15 cellular contexts compared by ENCODE assay signal in genomic region chr7:12757443-12757842, GRCh38.
DNase-seq lines count a peak whose midpoint lies in the region; ATAC-seq and TF ChIP-seq lines count a peak whose summit lies in the region.
"Had no signal": no experiment of that assay in that cellular context is flagged by ENCODE, and none has a peak within 500 bp of the region (broad histone marks: within the 10 kb centered on the region; RNA-seq: fewer than 3 reads in every experiment).

No MANE protein-coding gene starts in this region.

- peaks cover 8% of the 10 kb centered on the region for H3K4me1 ChIP-seq in mammary epithelial cell (ENCODE audit: insufficient read depth, low read length)
- H3K4me1 ChIP-seq: lower lobe of right lung had no signal

- WGBS in mammary epithelial cell (ENCODE audit: low coverage, missing lambda C conversion rate) = 27% methylated on average over 3 of the region's 3 CpGs

- H3K27me3 ChIP-seq in mammary epithelial cell (ENCODE audit: insufficient read depth, low read length) = no peaks in the 10 kb centered on the region

- no peaks in the 10 kb centered on the region for H3K79me2 ChIP-seq in mammary epithelial cell (ENCODE audit: insufficient read depth, low read length)

- H3K27ac ChIP-seq in mammary epithelial cell (ENCODE audit: insufficient read depth, low read depth, low read length) = no peak overlapping the region
- H3K27ac ChIP-seq: lower lobe of right lung had no signal

- dilution Hi-C loops in mammary epithelial cell (cut with HindIII; ENCODE audit: low sequenced_read_pairs) = no loop called here

- H3K36me3 Mint-ChIP-seq in progenitor cell of endocrine pancreas (ENCODE audit: insufficient read depth) = peaks cover 3% of the 10 kb centered on the region
- peaks cover 3% of the 10 kb centered on the region for H3K36me3 Mint-ChIP-seq in T-helper 17 cell (ENCODE audit: low read depth)

- H3K27me3 Mint-ChIP-seq in progenitor cell of endocrine pancreas (no peaks in the 10 kb centered on the region), T-helper 17 cell (no peaks in the 10 kb centered on the region)

- H3K4me3 ChIP-seq in AG04449 (ENCODE audit: low read depth, low read length) (no peak overlapping the region), mammary epithelial cell (replicated peaks in 1 of 3; ENCODE audit: insufficient read depth in 1 of 3, low read depth in 2 of 3, low read length in 3 of 3) (no peak overlapping the region)
- H3K4me3 ChIP-seq: lower lobe of right lung had no signal

- CTCF ChIA-PET in AG04449 (lab: Yijun Ruan, JAX) = no interaction called here
- CTCF ChIA-PET in mammary epithelial cell (lab: Charles Lee; ENCODE audit: low non-redundant PET) = no interaction called here

- peaks cover 15% of the 10 kb centered on the region for H3K9me3 Mint-ChIP-seq in progenitor cell of endocrine pancreas (ENCODE audit: low read depth)

- H3K9ac ChIP-seq in mammary epithelial cell (ENCODE audit: insufficient read depth, low read length) = no peak overlapping the region

- no peak for TF ChIP-seq CTCF in AG04449 (IDR thresholded peaks at IDR 0.05; ENCODE audit: insufficient read depth, low read length, missing control alignments)
- no peak for TF ChIP-seq CTCF in mammary epithelial cell (conservative IDR thresholded peaks at IDR 0.05 in 1 of 2, IDR thresholded peaks at IDR 0.05 in 1 of 2; ENCODE audit: extremely low read depth in 1 of 2, insufficient read depth in 1 of 2, low read depth in 1 of 2, low read length in 2 of 2)
- TF ChIP-seq CTCF in progenitor cell of endocrine pancreas (IDR thresholded peaks at IDR 0.05; ENCODE audit: unreplicated experiment) = no peak

- in situ Hi-C loops in mammary epithelial cell (cut with MboI; ENCODE audit: low sequenced_read_pairs in 2 of 2) = no loop called here

- H3K4me3 Mint-ChIP-seq in progenitor cell of endocrine pancreas (ENCODE audit: low read depth) (no peak overlapping the region), T-helper 17 cell (no peak overlapping the region)
- H3K4me3 Mint-ChIP-seq: B cell, WTC11 had no signal

- H3K9me3 ChIP-seq in mammary epithelial cell (replicated peaks; ENCODE audit: insufficient read depth, low read length) (peaks cover 3% of the 10 kb centered on the region), T-helper 17 cell (ENCODE audit: control insufficient read depth, low read length, poor library complexity, severe bottlenecking) (no peaks in the 10 kb centered on the region)
- H3K9me3 ChIP-seq: lower lobe of right lung had no signal

- DNase-seq in AG04449 (ENCODE audit: low read depth, low spot score) (peak; percentile 64), HT1080 (ENCODE audit: low read depth) (peak; percentile 34), mammary epithelial cell (peak; percentile 32), iris pigment epithelial cell (ENCODE audit: low read depth) (peak; percentile 94), progenitor cell of endocrine pancreas (ENCODE audit: low spot score, unreplicated experiment) (no peak), T-helper 17 cell (no peak), NCI-H146 treated with DMSO at 0.1 percent for 48 hours (lab: John Stamatoyannopoulos, UW; ENCODE audit: unreplicated experiment) (no peak), SIG-M5 treated with dmso at 0.1 percent for 504 hours (lab: John Stamatoyannopoulos, UW; ENCODE audit: unreplicated experiment) (no peak)
- DNase-seq: activated naive CD4-positive, alpha-beta T cell treated with anti-CD3 and anti-CD28 coated beads, Interleukin-2, amount 50 U/mL, for 16 hours; KBM-7; lower lobe of right lung; NCI-H1930; NK-92 treated with Interleukin-12 subunit alpha and Interleukin-12 subunit beta, amount 100 ng/mL, for 24 hours had no signal

- H3K36me3 ChIP-seq in mammary epithelial cell (ENCODE audit: insufficient read depth, low read length) = no peaks in the 10 kb centered on the region
- H3K36me3 ChIP-seq: lower lobe of right lung had no signal

- POLR2A ChIA-PET in AG04449 (lab: Yijun Ruan, JAX) = no interaction called here

- no TSS peak for BruUV-seq in mammary epithelial cell (replicated peaks; lab: Mats Ljungman, UMichigan)

- H3K27ac Mint-ChIP-seq in progenitor cell of endocrine pancreas (no peak overlapping the region), T-helper 17 cell (no peak overlapping the region)
- H3K27ac Mint-ChIP-seq: B cell, WTC11 had no signal

- no peak overlapping the region for H3K4me2 ChIP-seq in mammary epithelial cell (ENCODE audit: insufficient read depth, low read depth, low read length)

- H3K4me1 Mint-ChIP-seq in progenitor cell of endocrine pancreas (ENCODE audit: low read depth) (no peaks in the 10 kb centered on the region), T-helper 17 cell (peaks cover 2% of the 10 kb centered on the region)
- H3K4me1 Mint-ChIP-seq: B cell, WTC11 had no signal

- H4K20me1 ChIP-seq in mammary epithelial cell (ENCODE audit: insufficient read depth, low read length) = no peaks in the 10 kb centered on the region

- intact Hi-C loops in mammary epithelial cell (cut with micrococcal nuclease) = no loop called here

- no peak for ATAC-seq in T-helper 17 cell
- ATAC-seq: WTC11 had no signal

- H2AFZ ChIP-seq in mammary epithelial cell (ENCODE audit: low read depth, low read length) = no peak overlapping the region

Comparison
In these comparisons a context has a peak if more than half of its experiments do, and no peak if none do; other contexts are left out.
1. DNase-seq: peak in AG04449 (single experiment), HT1080 (single experiment), mammary epithelial cell (single experiment) and iris pigment epithelial cell (single experiment); none in progenitor cell of endocrine pancreas (single experiment), T-helper 17 cell (0 of 3), NCI-H146 treated with DMSO at 0.1 percent for 48 hours (single experiment) and SIG-M5 treated with dmso at 0.1 percent for 504 hours (single experiment).